ENCODE assay signal across 9 cellular contexts in the genomic region with DNA sequence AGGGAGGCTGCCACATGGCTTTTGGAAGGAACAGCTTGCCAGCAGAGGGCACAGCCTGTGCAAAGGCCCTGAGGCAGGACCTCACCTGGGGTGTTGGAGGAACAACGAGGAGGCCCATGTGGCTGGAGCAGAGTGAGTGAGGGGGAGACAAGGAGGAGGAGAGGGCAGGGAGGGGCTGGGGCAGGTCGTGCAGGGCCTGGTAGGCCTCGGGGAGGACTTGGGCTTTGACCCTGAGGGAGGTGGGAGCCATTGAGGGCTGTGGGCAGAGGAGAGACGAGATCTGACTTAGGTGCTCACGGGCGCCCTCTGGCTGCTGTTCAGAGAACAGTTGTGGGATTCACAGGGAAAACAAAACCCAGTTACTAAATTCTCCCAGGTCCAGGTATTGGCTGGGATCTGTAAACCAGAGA. TPM values are rescaled to one million over a fixed set of nuclear protein-coding genes. Genes with fewer than 3 reads are reported as not detected.
DNase-seq lines count a peak whose midpoint lies in the region; ATAC-seq and TF ChIP-seq lines count a peak whose summit lies in the region.
"Had no signal": no experiment of that assay in that cellular context is flagged by ENCODE, and none has a peak within 500 bp of the region (broad histone marks: within the 10 kb centered on the region; RNA-seq: fewer than 3 reads in every experiment).

No MANE protein-coding gene starts in this region.

- H3K27me3 Mint-ChIP-seq in CD14-positive monocyte (ENCODE audit: low read depth in 3 of 3): peaks cover 25 to 37% (median 33%) of the 10 kb centered on the region in 3 donors
- H3K27me3 Mint-ChIP-seq in activated CD4-positive, alpha-beta T cell treated with anti-CD3 and anti-CD28 coated beads, Interleukin-2, amount 10 ng/mL, durations not matched to agents 7 days and 5 days: peaks cover 14% of the 10 kb centered on the region

- no peak for TF ChIP-seq POLR2A in HCT116 (IDR thresholded peaks at IDR 0.05; ENCODE audit: borderline replicate concordance, extremely low read depth, insufficient read depth, insufficient read length)

- H3K27ac Mint-ChIP-seq in CD14-positive monocyte: no peak overlapping the region
- H3K27ac Mint-ChIP-seq in activated CD4-positive, alpha-beta T cell treated with anti-CD3 and anti-CD28 coated beads, Interleukin-2, amount 10 ng/mL, durations not matched to agents 7 days and 5 days: no peak overlapping the region

- DNase-seq in CD14-positive monocyte (ENCODE audit: low spot score) (no peak), HCT116 (ENCODE audit: low read depth, low spot score) (peak; percentile 28), fibroblast of the aortic adventitia (ENCODE audit: low read depth) (no peak)
- DNase-seq in activated CD4-positive, alpha-beta T cell treated with anti-CD3 and anti-CD28 coated beads, Interleukin-2, amount 10 ng/mL, durations not matched to agents 7 days and 5 days: peak; percentile 12
- DNase-seq in stimulated activated CD4-positive, alpha-beta T cell treated with anti-CD3 and anti-CD28 coated beads, TNF-alpha, amount 100 ng/mL, for 48 hours (ENCODE audit: low read depth in 3 of 3): peak; percentile 4 to 10 (median 6)

- peaks cover 0 to 13% (median 2%) of the 10 kb centered on the region in 7 donors for H3K9me3 Mint-ChIP-seq in CD14-positive monocyte
- no peaks in the 10 kb centered on the region for H3K9me3 Mint-ChIP-seq in activated CD4-positive, alpha-beta T cell treated with anti-CD3 and anti-CD28 coated beads, Interleukin-2, amount 10 ng/mL, durations not matched to agents 7 days and 5 days

- peak; percentile 48 for TF ChIP-seq RAD21 in HCT116 (IDR thresholded peaks at IDR 0.05; ENCODE audit: low read depth)

- no TSS peak for BruUV-seq in HCT116 (replicated peaks; lab: Mats Ljungman, UMichigan)

- intact Hi-C loops in CD14-positive monocyte (cut with micrococcal nuclease) (no loop called here), HCT116 (cut with micrococcal nuclease) (loop anchor here (2.0 kb wide), 1 partner anchor 432 kb away; no protein-coding TSS in a partner anchor)

- no peaks in the 10 kb centered on the region for H3K27me3 ChIP-seq in HCT116 (ENCODE audit: insufficient read depth, low read length)

- POLR2A ChIA-PET in HCT116 (lab: Charles Lee): no interaction called here
- POLR2A ChIA-PET in activated CD4-positive, alpha-beta T cell treated with anti-CD3 and anti-CD28 coated beads, Interleukin-2, amount 10 ng/mL, durations not matched to agents 7 days and 5 days (lab: Charles Lee): no interaction called here

- RAD21 ChIA-PET in HCT116 (lab: Charles Lee; ENCODE audit: low non-redundant PET in 1 of 2, low total read pairs in 2 of 2, uncharacterized antibody in 2 of 2, unreplicated experiment in 2 of 2): no interaction called here

- no peaks in the 10 kb centered on the region for H3K4me1 Mint-ChIP-seq in CD14-positive monocyte
- H3K4me1 Mint-ChIP-seq in activated CD4-positive, alpha-beta T cell treated with anti-CD3 and anti-CD28 coated beads, Interleukin-2, amount 10 ng/mL, durations not matched to agents 7 days and 5 days: no peaks in the 10 kb centered on the region

- H3K4me2 ChIP-seq in HCT116 (ENCODE audit: low read length): no peak overlapping the region

- H3K36me3 ChIP-seq in HCT116 (ENCODE audit: control insufficient read depth in 1 of 2, insufficient read depth in 2 of 2, low read length in 2 of 2): no peaks in the 10 kb centered on the region

- TF ChIP-seq CTCF in CD14-positive monocyte (IDR thresholded peaks at IDR 0.05): peak; percentile 73
- peak; percentile 33 to 72 (median 69); a peak in 4 of 6 replicates for TF ChIP-seq CTCF in HCT116 (IDR thresholded peaks at IDR 0.05 in 2 of 3, conservative IDR thresholded peaks at IDR 0.05 in 1 of 3; ENCODE audit: borderline replicate concordance in 1 of 3, insufficient read depth in 1 of 3, low read depth in 2 of 3, low read length in 2 of 3)
- TF ChIP-seq CTCF in fibroblast of the aortic adventitia (IDR thresholded peaks at IDR 0.05; ENCODE audit: insufficient read depth, low read length): peak; percentile 40

- H3K79me2 ChIP-seq in HCT116 (ENCODE audit: insufficient read depth, low read length): no peaks in the 10 kb centered on the region

- no peaks in the 10 kb centered on the region for H3K36me3 Mint-ChIP-seq in CD14-positive monocyte
- no peaks in the 10 kb centered on the region for H3K36me3 Mint-ChIP-seq in activated CD4-positive, alpha-beta T cell treated with anti-CD3 and anti-CD28 coated beads, Interleukin-2, amount 10 ng/mL, durations not matched to agents 7 days and 5 days (ENCODE audit: low read depth)

- H3K27ac ChIP-seq in HCT116 (ENCODE audit: low read depth, low read length): no peak overlapping the region

- ATAC-seq in HCT116 (peak; percentile 78), GM18873 (IDR thresholded peaks at IDR 0.05; ENCODE audit: low FRiP score, unreplicated experiment) (no peak), GM21447 (IDR thresholded peaks at IDR 0.05; ENCODE audit: unreplicated experiment) (no peak), HG03280 (IDR thresholded peaks at IDR 0.05; ENCODE audit: unreplicated experiment) (no peak)

- no peaks in the 10 kb centered on the region for H4K20me1 ChIP-seq in HCT116 (ENCODE audit: insufficient read depth)

- peaks cover 7 to 9% of the 10 kb centered on the region in 2 experiments; a peak in 2 of 4 replicates for H3K9me3 ChIP-seq in HCT116 (ENCODE audit: control insufficient read depth in 1 of 2, insufficient read depth in 1 of 2, low read depth in 1 of 2, low read length in 2 of 2)

- no peak overlapping the region for H3K9ac ChIP-seq in HCT116 (ENCODE audit: low read length)

- H3K4me3 Mint-ChIP-seq in CD14-positive monocyte: no peak overlapping the region
- no peak overlapping the region for H3K4me3 Mint-ChIP-seq in activated CD4-positive, alpha-beta T cell treated with anti-CD3 and anti-CD28 coated beads, Interleukin-2, amount 10 ng/mL, durations not matched to agents 7 days and 5 days

- no peaks in the 10 kb centered on the region for H3K4me1 ChIP-seq in HCT116 (ENCODE audit: control insufficient read depth in 1 of 2, insufficient read depth in 2 of 2, low read length in 2 of 2)

- CTCF ChIA-PET in HCT116 (lab: Charles Lee): no interaction called here
- CTCF ChIA-PET in activated CD4-positive, alpha-beta T cell treated with anti-CD3 and anti-CD28 coated beads, Interleukin-2, amount 10 ng/mL, durations not matched to agents 7 days and 5 days (lab: Charles Lee): no interaction called here

- H3K4me3 ChIP-seq in HCT116 (replicated peaks in 1 of 2; ENCODE audit: low read depth in 1 of 2, low read length in 2 of 2): no peak overlapping the region
- H3K4me3 ChIP-seq in fibroblast of the aortic adventitia (ENCODE audit: low read depth, low read length): no peak overlapping the region

- no peak overlapping the region for H2AFZ ChIP-seq in HCT116 (ENCODE audit: low read depth, low read length, poor library complexity, severe bottlenecking)

- no peaks in the 10 kb centered on the region for H3K9me2 ChIP-seq in HCT116 (ENCODE audit: insufficient read depth)

TF ChIP-seq in HCT116, 20 proteins besides CTCF, POLR2A, EP300 and RAD21:
- TF ChIP-seq JUND (IDR thresholded peaks at IDR 0.05): no peak
- TF ChIP-seq, protein P1, sequence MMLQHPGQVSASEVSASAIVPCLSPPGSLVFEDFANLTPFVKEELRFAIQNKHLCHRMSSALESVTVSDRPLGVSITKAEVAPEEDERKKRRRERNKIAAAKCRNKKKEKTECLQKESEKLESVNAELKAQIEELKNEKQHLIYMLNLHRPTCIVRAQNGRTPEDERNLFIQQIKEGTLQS (IDR thresholded peaks at IDR 0.05): no peak
- no peak for TF ChIP-seq ZNF274 (IDR thresholded peaks at IDR 0.05; ENCODE audit: low read depth, low read length)
- TF ChIP-seq CBX3 (IDR thresholded peaks at IDR 0.05; ENCODE audit: low read depth): peak; percentile 54; the same call in 1 of the 2 replicates
TF ChIP-seq in HCT116: peak in this region for 1.

RNA-seq across cellular contexts. Expression of a gene that starts 25.2 kb away (rescaled TPM):
- polyA plus RNA-seq in CD14-positive monocyte: not detected
- not detected for total RNA-seq in HCT116 (2021; ENCODE audit: unreplicated experiment)
- polyA plus RNA-seq in HCT116 (2012): not detected in 2 replicates
- not detected for total RNA-seq in activated CD4-positive, alpha-beta T cell treated with anti-CD3 and anti-CD28 coated beads, Interleukin-2, amount 10 ng/mL, durations not matched to agents 7 days and 5 days
- not detected in 2 replicates for total RNA-seq in fibroblast of the aortic adventitia (ENCODE audit: low replicate concordance)
- total RNA-seq: temporal lobe had no signal

Comparison
In these comparisons a context has a peak if more than half of its experiments do, and no peak if none do; other contexts are left out.
1. DNase-seq: peak in HCT116 (single experiment), activated CD4-positive, alpha-beta T cell treated with anti-CD3 and anti-CD28 coated beads, Interleukin-2, amount 10 ng/mL, durations not matched to agents 7 days and 5 days (single experiment) and stimulated activated CD4-positive, alpha-beta T cell treated with anti-CD3 and anti-CD28 coated beads, TNF-alpha, amount 100 ng/mL, for 48 hours (3 of 3); none in CD14-positive monocyte (single experiment) and fibroblast of the aortic adventitia (single experiment).
2. Peak in every context shown above with its lines, with median percentiles within 50 percentile points of each other: CTCF ChIP-seq.